ENCODE assay signal across 17 cellular contexts in genomic region chr3:183359036-183359435, GRCh38.
"Had no signal": no experiment of that assay in that cellular context is flagged by ENCODE, and none has a peak within 500 bp of the region (broad histone marks: within the 10 kb centered on the region; RNA-seq: fewer than 3 reads in every experiment).

No MANE protein-coding gene starts in this region.

- H3K27ac ChIP-seq: foreskin keratinocyte, hepatocyte, left ventricle myocardium inferior, lower lobe of right lung, neural progenitor cell, pancreas, right lobe of liver, skin epidermis, stomach, thoracic aorta had no signal

- H3K4me1 ChIP-seq: foreskin keratinocyte, left ventricle myocardium inferior, lower lobe of right lung, neural progenitor cell, pancreas, right lobe of liver, stomach had no signal

- H2AFZ ChIP-seq: hepatocyte, neural progenitor cell had no signal

- H3K4me2 ChIP-seq: hepatocyte, neural progenitor cell had no signal

- H3K27me3 ChIP-seq: foreskin keratinocyte, hepatocyte, neural progenitor cell, pancreas, right lobe of liver, stomach had no signal

- H3K79me2 ChIP-seq: hepatocyte had no signal

- DNase-seq: effector memory CD4-positive, alpha-beta T cell; foreskin keratinocyte; left ventricle myocardium inferior; lower lobe of right lung; natural killer cell; nucleus accumbens; pancreas; retina; right lobe of liver; stimulated activated CD4-positive, alpha-beta T cell treated with anti-CD3 and anti-CD28 coated beads, Interleukin-2, amount 100 ng/mL, for 24 hours; stimulated activated naive CD4-positive, alpha-beta T cell; stomach; substantia nigra had no signal

- H3K9ac ChIP-seq: neural progenitor cell had no signal

- H3K36me3 ChIP-seq: left ventricle myocardium inferior, lower lobe of right lung, neural progenitor cell, pancreas, right lobe of liver, stomach, thoracic aorta had no signal

- H3K9me3 ChIP-seq: left ventricle myocardium inferior, lower lobe of right lung, pancreas, right lobe of liver, stomach, thoracic aorta had no signal

- H3K4me3 ChIP-seq: hepatocyte, left ventricle myocardium inferior, lower lobe of right lung, neural progenitor cell, pancreas, right lobe of liver, skin epidermis, stomach, thoracic aorta had no signal
